16 cellular contexts compared by ENCODE assay signal in the genomic region with DNA sequence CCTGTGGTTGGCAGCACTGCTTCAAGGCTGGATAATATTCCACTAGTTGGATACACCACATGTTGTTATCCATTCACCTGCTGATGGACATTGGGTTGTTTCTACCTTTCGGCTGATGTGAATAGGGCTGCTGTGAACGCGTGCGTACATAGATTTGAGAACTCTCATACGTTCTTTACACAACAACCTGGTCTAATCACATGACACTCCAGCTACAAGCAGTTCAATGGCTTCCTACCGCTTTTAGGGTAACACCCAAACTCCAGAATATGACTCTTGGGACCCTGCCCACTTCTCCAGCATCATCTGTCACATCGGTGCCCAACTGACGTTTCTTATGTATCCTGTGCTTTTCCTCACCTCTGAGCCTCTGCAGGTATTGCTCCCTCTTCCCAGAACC.
A peak's percentile ranks its signal among the peaks of the same experiment; 100 is the strongest.
DNase-seq lines count a peak whose midpoint lies in the region; ATAC-seq and TF ChIP-seq lines count a peak whose summit lies in the region.
"Had no signal": no experiment of that assay in that cellular context is flagged by ENCODE, and none has a peak within 500 bp of the region (broad histone marks: within the 10 kb centered on the region; RNA-seq: fewer than 3 reads in every experiment).

No MANE protein-coding gene starts in this region.

- peak overlapping the region; percentile 79 for H3K4me3 Mint-ChIP-seq in T-helper 1 cell treated with Interleukin-12 subunit alpha and Interleukin-12 subunit beta and Interleukin-4 antibody, amounts not matched to agents 30 μg/mL and 1 μg/mL, for 36 hours
- H3K4me3 Mint-ChIP-seq: brain had no signal

- no peaks in the 10 kb centered on the region for H3K79me2 ChIP-seq in MM.1S (ENCODE audit: low read length)

- H3K9ac ChIP-seq in neuronal stem cell (ENCODE audit: low read depth, low read length, poor library complexity) = no peak overlapping the region
- H3K9ac ChIP-seq in MM.1S (ENCODE audit: low read length) = no peak overlapping the region

- ATAC-seq in activated naive CD4-positive, alpha-beta T cell treated with anti-CD3 and anti-CD28 coated beads, Interleukin-2, amount 50 U/mL, for 72 hours = no peak
- ATAC-seq in Right ventricle myocardium superior (ENCODE audit: poor library complexity) = no peak
- ATAC-seq: heart left ventricle had no signal

- H3K79me1 ChIP-seq in neuronal stem cell (ENCODE audit: low read depth, low read length) = no peaks in the 10 kb centered on the region

- H3K4me3 ChIP-seq in neuronal stem cell (ENCODE audit: low read length in 2 of 2) (no peak overlapping the region), MM.1S (ENCODE audit: low read length) (no peak overlapping the region)
- H3K4me3 ChIP-seq: heart left ventricle, pancreas had no signal

- intact Hi-C loops in Right ventricle myocardium superior (cut with DNase I) = loop anchor here (5.0 kb wide), 1 partner anchor 71 kb away; no protein-coding TSS in a partner anchor

- H2AK5ac ChIP-seq in neuronal stem cell (ENCODE audit: low read depth, low read length) = peak overlapping the region; percentile 61

- no peaks in the 10 kb centered on the region for H3K27me3 ChIP-seq in neuronal stem cell (ENCODE audit: control insufficient read depth in 3 of 3, insufficient read depth in 3 of 3, low read depth in 1 of 3, low read length in 3 of 3)
- H3K27me3 ChIP-seq in MM.1S (replicated peaks; ENCODE audit: insufficient read depth, low read length) = 0 out of 2 replicates have a peak, but pooled peaks cover 12% of the 10 kb centered on the region
- H3K27me3 ChIP-seq: heart left ventricle, pancreas had no signal

- no peak overlapping the region for H3K23ac ChIP-seq in neuronal stem cell (ENCODE audit: low read depth, low read length, poor library complexity)

- H3K4me1 ChIP-seq in neuronal stem cell (ENCODE audit: control insufficient read depth in 2 of 2, insufficient read depth in 1 of 2, low read depth in 1 of 2, low read length in 2 of 2) = peaks cover 5 to 8% of the 10 kb centered on the region in 2 donors
- H3K4me1 ChIP-seq in MM.1S (ENCODE audit: low read length) = peaks cover 23% of the 10 kb centered on the region
- H3K4me1 ChIP-seq: pancreas had no signal

- no peaks in the 10 kb centered on the region for H3K9me2 ChIP-seq in MM.1S (replicated peaks; ENCODE audit: insufficient read depth, low read length)

- no peak overlapping the region for H3K18ac ChIP-seq in neuronal stem cell (ENCODE audit: low read length)

- no peak overlapping the region for H4K8ac ChIP-seq in neuronal stem cell (ENCODE audit: low read depth, low read length)

- H3K27ac ChIP-seq in KOPT-K1 (ENCODE audit: low read depth, low read length, poor library complexity, severe bottlenecking) = peak overlapping the region; percentile 84
- H3K27ac ChIP-seq in neuronal stem cell (replicated peaks; ENCODE audit: low read length) = no peak overlapping the region
- no peak overlapping the region for H3K27ac ChIP-seq in MM.1S (ENCODE audit: low read length)
- H3K27ac ChIP-seq: 22Rv1, pancreas, WERI-Rb-1 had no signal

- H4K20me1 ChIP-seq in MM.1S (ENCODE audit: insufficient read depth, low read length) = no peaks in the 10 kb centered on the region

- H2BK12ac ChIP-seq in neuronal stem cell (ENCODE audit: low read length) = no peak overlapping the region

- no CpG with 5 or more reads among the region's 8 CpGs for WGBS in neuronal stem cell (ENCODE audit: extremely low coverage in 2 of 2, insufficient read length in 2 of 2, insufficient replicate concordance in 1 of 2), 2 donors

- no peak overlapping the region for H3K14ac ChIP-seq in neuronal stem cell (ENCODE audit: low read length)

- no peaks in the 10 kb centered on the region for H3K27me3 Mint-ChIP-seq in T-helper 1 cell treated with Interleukin-12 subunit alpha and Interleukin-12 subunit beta and Interleukin-4 antibody, amounts not matched to agents 30 μg/mL and 1 μg/mL, for 36 hours (ENCODE audit: low read depth)

- peaks cover 81% of the 10 kb centered on the region for H3K4me1 Mint-ChIP-seq in T-helper 1 cell treated with Interleukin-12 subunit alpha and Interleukin-12 subunit beta and Interleukin-4 antibody, amounts not matched to agents 30 μg/mL and 1 μg/mL, for 36 hours (ENCODE audit: low read depth)

- no peak overlapping the region for H3K4ac ChIP-seq in neuronal stem cell (ENCODE audit: low read length)

- H2BK120ac ChIP-seq in neuronal stem cell (ENCODE audit: low read depth, low read length) = no peak overlapping the region

- H3K36me3 ChIP-seq in KOPT-K1 (ENCODE audit: insufficient read depth, low read length) = no peaks in the 10 kb centered on the region
- no peaks in the 10 kb centered on the region for H3K36me3 ChIP-seq in neuronal stem cell (replicated peaks in 1 of 2; ENCODE audit: control insufficient read depth in 2 of 2, insufficient read depth in 2 of 2, low read length in 2 of 2)
- no peaks in the 10 kb centered on the region for H3K36me3 ChIP-seq in MM.1S (replicated peaks; ENCODE audit: insufficient read depth, low read length)
- H3K36me3 ChIP-seq: pancreas, WERI-Rb-1 had no signal

- peaks cover 2% of the 10 kb centered on the region for H3K36me3 Mint-ChIP-seq in T-helper 1 cell treated with Interleukin-12 subunit alpha and Interleukin-12 subunit beta and Interleukin-4 antibody, amounts not matched to agents 30 μg/mL and 1 μg/mL, for 36 hours (ENCODE audit: low read depth)
- H3K36me3 Mint-ChIP-seq in activated naive CD4-positive, alpha-beta T cell treated with anti-CD3 and anti-CD28 coated beads, Interleukin-2, amount 50 U/mL, for 72 hours = peaks cover 0 to 10% of the 10 kb centered on the region in 2 donors

- H2BK5ac ChIP-seq in neuronal stem cell (ENCODE audit: low read length) = no peak overlapping the region

- H2BK15ac ChIP-seq in neuronal stem cell (ENCODE audit: low read length) = no peak overlapping the region

- no peaks in the 10 kb centered on the region for H3K9me3 Mint-ChIP-seq in T-helper 1 cell treated with Interleukin-12 subunit alpha and Interleukin-12 subunit beta and Interleukin-4 antibody, amounts not matched to agents 30 μg/mL and 1 μg/mL, for 36 hours
- H3K9me3 Mint-ChIP-seq in activated naive CD4-positive, alpha-beta T cell treated with anti-CD3 and anti-CD28 coated beads, Interleukin-2, amount 50 U/mL, for 72 hours = peaks cover 0 to 5% of the 10 kb centered on the region in 2 donors

- H3F3A ChIP-seq in MM.1S (ENCODE audit: insufficient read depth, low read length) = peaks cover 7% of the 10 kb centered on the region; the same call in 1 of the 2 replicates

- H4K91ac ChIP-seq in neuronal stem cell (ENCODE audit: low read depth, low read length, poor library complexity) = no peak overlapping the region

- H2AFZ ChIP-seq in neuronal stem cell (ENCODE audit: low read length) (no peak overlapping the region), MM.1S (ENCODE audit: low read length) (no peak overlapping the region)

- H3K9me3 ChIP-seq in KOPT-K1 (ENCODE audit: insufficient read depth, low read length, poor library complexity, severe bottlenecking) (no peaks in the 10 kb centered on the region), neuronal stem cell (replicated peaks in 1 of 2; ENCODE audit: control insufficient read depth in 2 of 2, insufficient read depth in 1 of 2, low read depth in 1 of 2, low read length in 2 of 2) (no peaks in the 10 kb centered on the region), MM.1S (replicated peaks; ENCODE audit: insufficient read depth, low read length) (no peaks in the 10 kb centered on the region)
- H3K9me3 ChIP-seq: heart left ventricle, pancreas had no signal

- no peak for TF ChIP-seq CTCF in MM.1S (IDR thresholded peaks at IDR 0.05; ENCODE audit: low read length)

- H3K4me2 ChIP-seq in neuronal stem cell (ENCODE audit: insufficient read depth, low read length, poor library complexity, severe bottlenecking) (no peak overlapping the region), MM.1S (ENCODE audit: low read depth, low read length) (no peak overlapping the region)

- no peak for DNase-seq in T-helper 1 cell
- DNase-seq in activated naive CD4-positive, alpha-beta T cell treated with anti-CD3 and anti-CD28 coated beads, Interleukin-2, amount 50 U/mL, for 72 hours (ENCODE audit: low spot score in 2 of 2) = no peak
- no peak for DNase-seq in neuronal stem cell (ENCODE audit: low spot score)
- DNase-seq in COLO829 (ENCODE audit: low spot score) = no peak
- DNase-seq in MM.1S = no peak
- DNase-seq in Right ventricle myocardium superior = no peak
- DNase-seq: heart left ventricle, KBM-7, kidney glomerular epithelial cell, NCI-H1436 treated with DMSO at 0.1 percent for 48 hours, pancreas, WERI-Rb-1 had no signal

- peak overlapping the region; percentile 94 for H3K27ac Mint-ChIP-seq in T-helper 1 cell treated with Interleukin-12 subunit alpha and Interleukin-12 subunit beta and Interleukin-4 antibody, amounts not matched to agents 30 μg/mL and 1 μg/mL, for 36 hours
- H3K27ac Mint-ChIP-seq in activated naive CD4-positive, alpha-beta T cell treated with anti-CD3 and anti-CD28 coated beads, Interleukin-2, amount 50 U/mL, for 72 hours = peak overlapping the region; percentile 93 to 100
- H3K27ac Mint-ChIP-seq: brain had no signal
